In the genomic region with DNA sequence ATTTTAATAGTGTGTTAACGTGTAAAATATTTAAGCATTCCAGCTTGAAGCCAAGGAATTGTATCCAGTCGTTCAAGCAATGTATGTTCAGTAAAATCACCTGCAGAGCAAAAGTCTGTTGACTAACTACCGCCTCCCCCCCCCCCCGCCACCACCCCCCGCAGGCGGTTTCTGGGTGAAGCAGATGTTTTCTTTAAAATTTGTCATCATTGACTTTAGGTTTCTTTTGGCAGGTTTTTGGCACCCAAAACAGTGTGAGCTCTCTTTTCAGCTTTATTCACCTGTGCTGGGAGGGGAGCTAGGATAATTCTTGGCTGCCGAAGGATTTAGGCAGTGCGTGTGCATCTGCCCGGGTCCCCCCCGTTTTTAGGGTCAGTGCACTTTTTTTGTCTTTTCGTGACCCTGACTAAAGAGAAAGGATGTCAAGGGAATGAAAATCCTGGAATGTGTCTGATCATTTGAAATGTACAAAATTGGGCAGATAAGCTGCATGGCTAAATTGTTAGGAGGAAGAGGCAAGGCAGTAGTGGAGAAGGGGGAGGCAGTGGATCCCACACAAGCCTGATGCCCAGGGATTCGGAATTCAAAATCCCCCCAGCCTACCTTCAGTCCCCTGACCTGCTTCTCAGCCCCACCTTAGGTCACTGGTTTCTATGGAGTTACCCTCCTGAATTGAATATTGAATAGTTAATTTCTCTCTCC, we compare ENCODE assay signal across 10 cellular contexts. TPM values are rescaled to one million over a fixed set of nuclear protein-coding genes. Genes with fewer than 3 reads are reported as not detected.
DNase-seq lines count a peak whose midpoint lies in the region; ATAC-seq, FAIRE-seq and TF ChIP-seq lines count a peak whose summit lies in the region.
"Had no signal": no experiment of that assay in that cellular context is flagged by ENCODE, and none has a peak within 500 bp of the region (broad histone marks: within the 10 kb centered on the region; RNA-seq: fewer than 3 reads in every experiment).

No MANE protein-coding gene starts in this region.

- H3K79me2 ChIP-seq in OCI-LY1 (ENCODE audit: insufficient read depth, low read length): peaks cover 12% of the 10 kb centered on the region; the same call in 1 of the 2 replicates

- no peaks in the 10 kb centered on the region for H3K36me3 Mint-ChIP-seq in activated naive CD8-positive, alpha-beta T cell treated with anti-CD3 and anti-CD28 coated beads for 36 hours

- H3K9me2 ChIP-seq in OCI-LY1 (ENCODE audit: low read depth, low read length): no peaks in the 10 kb centered on the region

- intact Hi-C loops in pancreas (cut with DNase I): loop anchor here in 2 of 3 donors (5.0 to 10.0 kb wide), 3 partner anchors 214 to 311 kb away; no protein-coding TSS in a partner anchor

- H3K27me3 Mint-ChIP-seq in activated naive CD8-positive, alpha-beta T cell treated with anti-CD3 and anti-CD28 coated beads for 36 hours: peaks cover 43% of the 10 kb centered on the region

- H3K4me3 ChIP-seq in OCI-LY1 (ENCODE audit: low read depth, low read length, poor library complexity, severe bottlenecking) (peak overlapping the region; percentile 61), epithelial cell of proximal tubule (ENCODE audit: low read depth, low read length) (peak overlapping the region; percentile 58), pancreas (peak overlapping the region in 3 of 4 donors; percentile 13 to 51 (median 38))

- no peak for TF ChIP-seq CTCF in OCI-LY1 (IDR thresholded peaks at IDR 0.05; ENCODE audit: low read length)
- TF ChIP-seq CTCF in epithelial cell of proximal tubule (conservative IDR thresholded peaks at IDR 0.05; ENCODE audit: low read depth, low read length): no peak
- TF ChIP-seq CTCF in pancreas (IDR thresholded peaks at IDR 0.05): no peak

- H3K36me3 ChIP-seq in OCI-LY1 (ENCODE audit: insufficient read depth, low read length): peaks cover 21% of the 10 kb centered on the region
- H3K36me3 ChIP-seq in pancreas: no peaks in the 10 kb centered on the region

- H3K27me3 ChIP-seq in OCI-LY1 (ENCODE audit: insufficient read depth, low read length): no peaks in the 10 kb centered on the region
- H3K27me3 ChIP-seq in pancreas: no peaks in the 10 kb centered on the region

- H3K4me1 ChIP-seq in OCI-LY1 (ENCODE audit: insufficient read depth, low read length, severe bottlenecking) (peaks cover 40% of the 10 kb centered on the region), pancreas (peaks cover 0 to 15% (median 0%) of the 10 kb centered on the region in 3 donors)

- no peak overlapping the region for H3K27ac Mint-ChIP-seq in activated naive CD8-positive, alpha-beta T cell treated with anti-CD3 and anti-CD28 coated beads for 36 hours

- peak overlapping the region; percentile 7 for H3K27ac ChIP-seq in OCI-LY1 (ENCODE audit: low read depth, low read length, poor library complexity, severe bottlenecking)
- H3K27ac ChIP-seq in pancreas: peak overlapping the region in 2 of 4 donors; percentile 68 to 78

- H4K20me1 ChIP-seq in OCI-LY1 (ENCODE audit: insufficient read depth, low read length): no peaks in the 10 kb centered on the region

- peaks cover 17% of the 10 kb centered on the region for H3K4me1 Mint-ChIP-seq in activated naive CD8-positive, alpha-beta T cell treated with anti-CD3 and anti-CD28 coated beads for 36 hours

- peak overlapping the region; percentile 85 for H3K4me2 ChIP-seq in OCI-LY1 (ENCODE audit: low read length)

- H2AFZ ChIP-seq in OCI-LY1 (ENCODE audit: low read length): no peak overlapping the region

- WGBS in pancreas, 2 donors: 17 to 26% methylated on average over 11 to 12 of the region's 12 CpGs

- H3K9me3 Mint-ChIP-seq in activated naive CD8-positive, alpha-beta T cell treated with anti-CD3 and anti-CD28 coated beads for 36 hours: no peaks in the 10 kb centered on the region
- H3K9me3 Mint-ChIP-seq: dendritic cell treated with granulocyte-macrophage colony-stimulating factor and Interleukin-4, amounts not matched to agents 40 ng/mL and 50 ng/mL, for 4 days had no signal

- H3K9ac ChIP-seq in OCI-LY1 (ENCODE audit: low read length): peak overlapping the region; percentile 63

- ATAC-seq in pancreas: no peak

- DNase-seq in Daoy (ENCODE audit: low read depth): peak; percentile 48
- no peak for DNase-seq in epithelial cell of proximal tubule (ENCODE audit: low read depth)
- no peak for DNase-seq in pancreas
- no peak for DNase-seq in anterior cingulate cortex (lab: John Stamatoyannopoulos, UW)
- no peak for DNase-seq in NCI-H2196 treated with DMSO at 0.1 percent for 48 hours (lab: John Stamatoyannopoulos, UW; ENCODE audit: unreplicated experiment)
- no peak for DNase-seq in NCI-H524 treated with DMSO at 0.1 percent for 48 hours (lab: John Stamatoyannopoulos, UW)
- DNase-seq in activated naive CD8-positive, alpha-beta T cell treated with anti-CD3 and anti-CD28 coated beads for 36 hours: no peak
- DNase-seq: activated CD8-positive, alpha-beta memory T cell treated with anti-CD3 and anti-CD28 coated beads for 24 hours had no signal

- no peak overlapping the region for H3K4me3 Mint-ChIP-seq in activated naive CD8-positive, alpha-beta T cell treated with anti-CD3 and anti-CD28 coated beads for 36 hours

- H3F3A ChIP-seq in OCI-LY1 (ENCODE audit: insufficient read depth, low read length): no peaks in the 10 kb centered on the region

- H3K9me3 ChIP-seq in OCI-LY1 (ENCODE audit: low read length) (no peaks in the 10 kb centered on the region), pancreas (no peaks in the 10 kb centered on the region)

- no peak for FAIRE-seq in pancreas (lab: Jason Lieb, UNC)

RNA-seq across cellular contexts. Expression of gene EDN1, which starts 1.1 kb away (rescaled TPM):
- 30.2 and 36.6 TPM in 2 replicates for total RNA-seq in Daoy (2014; rRNA removed; shearing (Covaris generic))
- total RNA-seq in epithelial cell of proximal tubule (16.3 and 21.0 TPM in 2 replicates), pancreas (10 to 100 TPM in 2 of 6 donors, 1 to 10 TPM in 4; 2.4 to 16.0 (median 3.8) TPM)
- polyA plus RNA-seq in pancreas: 1 to 10 TPM; 5.9 to 7.3 TPM
- total RNA-seq in activated naive CD8-positive, alpha-beta T cell treated with anti-CD3 and anti-CD28 coated beads for 36 hours: not detected
